In genomic region chr16:30571444-30572322, GRCh38 we compare ENCODE assay signal across 8 cellular contexts. TPM values are rescaled to one million over a fixed set of nuclear protein-coding genes. Genes with fewer than 3 reads are reported as not detected.
DNase-seq lines count a peak whose midpoint lies in the region; ATAC-seq and TF ChIP-seq lines count a peak whose summit lies in the region.

TSS of gene ZNF688 (minus strand) at chr16:30571714. CDS start at chr16:30571629, 85 bp downstream.

- peak within 1 kb of the TSS; percentile 97 for H3K4me3 Mint-ChIP-seq in activated T-helper 17 cell treated with anti-CD3 and anti-CD28 coated beads, Interleukin-2, amount 50 U/mL, for 72 hours
- H3K4me3 Mint-ChIP-seq in naive thymus-derived CD8-positive, alpha-beta T cell, result peak within 1 kb of the TSS; percentile 82 to 95 (median 92)

- H3K27ac Mint-ChIP-seq in activated T-helper 17 cell treated with anti-CD3 and anti-CD28 coated beads, Interleukin-2, amount 50 U/mL, for 72 hours, result peak within 1 kb of the TSS; percentile 94
- H3K27ac Mint-ChIP-seq in naive thymus-derived CD8-positive, alpha-beta T cell, result peak within 1 kb of the TSS; percentile 93 to 99 (median 98)

- H3K36me3 Mint-ChIP-seq in activated T-helper 17 cell treated with anti-CD3 and anti-CD28 coated beads, Interleukin-2, amount 50 U/mL, for 72 hours (ENCODE audit: low read depth), result no peaks in the 10 kb centered on the region
- H3K36me3 Mint-ChIP-seq in naive thymus-derived CD8-positive, alpha-beta T cell, result peaks cover 0 to 3% (median 0%) of the 10 kb centered on the region in 3 donors

- peak; percentile 99 for DNase-seq in DMS79 treated with DMSO at 0.1 percent for 48 hours (lab: John Stamatoyannopoulos, UW)
- DNase-seq in LHCN-M2 (ENCODE audit: low read depth), result peak; percentile 98
- peak; percentile 95 for DNase-seq in RPMI8226
- DNase-seq in fibroblast of mammary gland (ENCODE audit: low read depth), result peak; percentile 95
- peak; percentile 84 to 99 (median 96) for DNase-seq in naive thymus-derived CD8-positive, alpha-beta T cell
- DNase-seq in stimulated activated naive CD4-positive, alpha-beta T cell (lab: John Stamatoyannopoulos, UW), result peak; percentile 87 to 98 (median 95)

- H3K27me3 Mint-ChIP-seq in activated T-helper 17 cell treated with anti-CD3 and anti-CD28 coated beads, Interleukin-2, amount 50 U/mL, for 72 hours, result no peaks in the 10 kb centered on the region
- no peaks in the 10 kb centered on the region for H3K27me3 Mint-ChIP-seq in naive thymus-derived CD8-positive, alpha-beta T cell

- H3K9me3 Mint-ChIP-seq in activated T-helper 17 cell treated with anti-CD3 and anti-CD28 coated beads, Interleukin-2, amount 50 U/mL, for 72 hours, result no peaks in the 10 kb centered on the region
- no peaks in the 10 kb centered on the region for H3K9me3 Mint-ChIP-seq in naive thymus-derived CD8-positive, alpha-beta T cell

- peak; percentile 61 for ATAC-seq in GM21825 (IDR thresholded peaks at IDR 0.05; ENCODE audit: unreplicated experiment)
- ATAC-seq in activated T-helper 17 cell treated with anti-CD3 and anti-CD28 coated beads, Interleukin-2, amount 50 U/mL, for 72 hours (replicated peaks), result peak; percentile 64
- peak; percentile 83 to 86 for ATAC-seq in naive thymus-derived CD8-positive, alpha-beta T cell

- POLR2A ChIA-PET in naive thymus-derived CD8-positive, alpha-beta T cell (lab: Charles Lee), result interaction anchor here (0.5 to 3.1 kb wide), 42 partner anchors 10 to 610 kb away, joined by 3 to 131 read pairs (median 5); partner anchors contain the start of genes ALDOA, CORO1A, DCTPP1 and FBRS

- H3K4me1 Mint-ChIP-seq in activated T-helper 17 cell treated with anti-CD3 and anti-CD28 coated beads, Interleukin-2, amount 50 U/mL, for 72 hours, result peaks cover 31% of the 10 kb centered on the region
- peaks cover 17 to 53% (median 34%) of the 10 kb centered on the region in 4 donors for H3K4me1 Mint-ChIP-seq in naive thymus-derived CD8-positive, alpha-beta T cell

- TF ChIP-seq CTCF in fibroblast of mammary gland (conservative IDR thresholded peaks at IDR 0.05; ENCODE audit: control insufficient read depth, insufficient read depth, low read depth, low read length), result no peak

- peak within 1 kb of the TSS; percentile 60 for H3K4me3 ChIP-seq in fibroblast of mammary gland (ENCODE audit: control insufficient read depth, low read depth, low read length)

RNA-seq across cellular contexts. Expression of gene ZNF688, which starts in this region (rescaled TPM):
- 11.9 and 16.2 TPM in 2 replicates for total RNA-seq in LHCN-M2 (2014; rRNA removed)
- polyA plus RNA-seq in LHCN-M2 (2012), result 13.3 TPM
- 1 to 10 TPM; 7.3 to 9.7 TPM for total RNA-seq in activated T-helper 17 cell treated with anti-CD3 and anti-CD28 coated beads, Interleukin-2, amount 50 U/mL, for 72 hours
- total RNA-seq in naive thymus-derived CD8-positive, alpha-beta T cell, result 10 to 100 TPM; 19.9 to 21.2 TPM
- polyA plus RNA-seq in naive thymus-derived CD8-positive, alpha-beta T cell, result 10 to 100 TPM; 21.2 to 22.0 (median 21.7) TPM

Comparison
In these comparisons a context has a peak if more than half of its experiments do, and no peak if none do; other contexts are left out.
1. Peak in every context shown above with its lines: DNase-seq, ATAC-seq and H3K4me3 ChIP-seq.